ENCODE assay signal across 8 cellular contexts in the genomic region with DNA sequence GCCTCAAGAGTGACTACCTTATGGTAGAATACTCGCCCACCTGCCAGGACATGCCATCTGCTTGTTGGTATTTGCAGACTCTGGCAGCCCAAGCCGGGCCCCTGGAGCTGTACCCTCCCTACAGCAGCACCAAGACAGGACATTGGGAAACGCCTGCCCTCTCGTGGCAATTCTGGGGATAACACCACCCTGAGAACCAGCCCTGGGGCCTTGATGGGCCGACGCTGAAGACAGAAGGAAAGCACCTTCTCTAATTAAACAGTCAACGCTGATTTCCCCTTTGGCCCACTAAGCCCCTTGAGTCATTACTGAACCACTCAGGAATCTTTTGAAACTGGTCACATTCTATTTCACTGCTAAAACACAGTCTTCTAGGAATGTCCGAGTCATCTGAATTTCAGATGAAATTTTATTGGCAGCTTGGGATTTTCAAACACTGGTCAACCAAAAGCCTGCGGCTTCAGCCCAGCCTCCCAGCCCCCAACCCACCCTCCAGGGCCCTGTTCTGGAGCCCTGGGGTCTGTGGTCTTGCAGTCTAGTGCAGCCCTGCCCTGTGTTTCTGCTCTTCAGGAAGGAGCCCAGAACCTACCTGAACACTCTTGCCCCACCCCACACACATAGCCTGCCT.
DNase-seq lines count a peak whose midpoint lies in the region; ATAC-seq and TF ChIP-seq lines count a peak whose summit lies in the region.

No MANE protein-coding gene starts in this region.

- peaks cover 9% of the 10 kb centered on the region for H3K4me1 ChIP-seq in upper lobe of right lung

- ATAC-seq in GM21576 (IDR thresholded peaks at IDR 0.05; ENCODE audit: unreplicated experiment), result peak; percentile 83
- peak; percentile 88 for ATAC-seq in upper lobe of right lung

- H3K36me3 ChIP-seq in upper lobe of right lung, result no peaks in the 10 kb centered on the region

- H3K36me3 Mint-ChIP-seq in activated naive CD4-positive, alpha-beta T cell treated with anti-CD3 and anti-CD28 coated beads for 36 hours (ENCODE audit: low read depth), result no peaks in the 10 kb centered on the region

- no peak overlapping the region for H3K27ac Mint-ChIP-seq in activated naive CD4-positive, alpha-beta T cell treated with anti-CD3 and anti-CD28 coated beads for 36 hours

- H3K9me3 Mint-ChIP-seq in activated naive CD4-positive, alpha-beta T cell treated with anti-CD3 and anti-CD28 coated beads for 36 hours, result no peaks in the 10 kb centered on the region

- CTCF ChIA-PET in activated naive CD4-positive, alpha-beta T cell treated with anti-CD3 and anti-CD28 coated beads for 36 hours (lab: Charles Lee), result interaction anchor here (0.6 to 6.7 kb wide), 9 partner anchors 8 to 195 kb away, joined by 3 to 79 read pairs (median 4); a partner anchor contains a TSS

- no peaks in the 10 kb centered on the region for H3K27me3 ChIP-seq in upper lobe of right lung

- intact Hi-C loops in activated naive CD4-positive, alpha-beta T cell treated with anti-CD3 and anti-CD28 coated beads for 36 hours (cut with micrococcal nuclease), result loop anchor here (1.0 to 5.0 kb wide), 5 partner anchors 16 to 716 kb away; no protein-coding TSS in a partner anchor
- intact Hi-C loops in posterior cingulate gyrus (cut with DNase I) (no loop called here), upper lobe of right lung (cut with DNase I) (no loop called here)

- no peaks in the 10 kb centered on the region for H3K9me3 ChIP-seq in upper lobe of right lung

- DNase-seq in EL (peak; percentile 91), SK-MEL-5 (ENCODE audit: low read depth, low spot score) (peak; percentile 78), glomerular visceral epithelial cell (ENCODE audit: extremely low spot score) (peak; percentile 77), posterior cingulate gyrus (peak; percentile 53 to 94 (median 79)), upper lobe of right lung (peak; percentile 79)
- DNase-seq in activated naive CD4-positive, alpha-beta T cell treated with anti-CD3 and anti-CD28 coated beads for 36 hours, result peak; percentile 93

- H3K4me3 Mint-ChIP-seq in activated naive CD4-positive, alpha-beta T cell treated with anti-CD3 and anti-CD28 coated beads for 36 hours, result no peak overlapping the region

- H3K4me1 Mint-ChIP-seq in activated naive CD4-positive, alpha-beta T cell treated with anti-CD3 and anti-CD28 coated beads for 36 hours (ENCODE audit: low read depth), result peaks cover 22% of the 10 kb centered on the region

- peak overlapping the region; percentile 39 for H3K27ac ChIP-seq in upper lobe of right lung

- TF ChIP-seq CTCF in upper lobe of right lung (IDR thresholded peaks at IDR 0.05), result peak; percentile 94

- peak; percentile 81 for TF ChIP-seq RAD21 in Ishikawa (IDR thresholded peaks at IDR 0.05; ENCODE audit: low read depth)

- H3K27me3 Mint-ChIP-seq in activated naive CD4-positive, alpha-beta T cell treated with anti-CD3 and anti-CD28 coated beads for 36 hours (ENCODE audit: low read depth), result peaks cover 13% of the 10 kb centered on the region

- in situ Hi-C loops in SK-MEL-5 (cut with HindIII; ENCODE audit: low pct_unique_long_range_greater_than_20kb, low sequenced_read_pairs), result no loop called here

- H3K4me3 ChIP-seq in upper lobe of right lung, result peak overlapping the region; percentile 5

- no peak for TF ChIP-seq EP300 in Ishikawa (IDR thresholded peaks at IDR 0.05; ENCODE audit: borderline replicate concordance)

TF ChIP-seq in Ishikawa, 13 proteins besides CTCF, POLR2A, EP300 and RAD21:
- no peak for TF ChIP-seq TCF12 (IDR thresholded peaks at IDR 0.05; ENCODE audit: low read depth)
- no peak for TF ChIP-seq EGR1 (IDR thresholded peaks at IDR 0.05)
- TF ChIP-seq TEAD4 (IDR thresholded peaks at IDR 0.05), result no peak
- TF ChIP-seq, protein P1, sequence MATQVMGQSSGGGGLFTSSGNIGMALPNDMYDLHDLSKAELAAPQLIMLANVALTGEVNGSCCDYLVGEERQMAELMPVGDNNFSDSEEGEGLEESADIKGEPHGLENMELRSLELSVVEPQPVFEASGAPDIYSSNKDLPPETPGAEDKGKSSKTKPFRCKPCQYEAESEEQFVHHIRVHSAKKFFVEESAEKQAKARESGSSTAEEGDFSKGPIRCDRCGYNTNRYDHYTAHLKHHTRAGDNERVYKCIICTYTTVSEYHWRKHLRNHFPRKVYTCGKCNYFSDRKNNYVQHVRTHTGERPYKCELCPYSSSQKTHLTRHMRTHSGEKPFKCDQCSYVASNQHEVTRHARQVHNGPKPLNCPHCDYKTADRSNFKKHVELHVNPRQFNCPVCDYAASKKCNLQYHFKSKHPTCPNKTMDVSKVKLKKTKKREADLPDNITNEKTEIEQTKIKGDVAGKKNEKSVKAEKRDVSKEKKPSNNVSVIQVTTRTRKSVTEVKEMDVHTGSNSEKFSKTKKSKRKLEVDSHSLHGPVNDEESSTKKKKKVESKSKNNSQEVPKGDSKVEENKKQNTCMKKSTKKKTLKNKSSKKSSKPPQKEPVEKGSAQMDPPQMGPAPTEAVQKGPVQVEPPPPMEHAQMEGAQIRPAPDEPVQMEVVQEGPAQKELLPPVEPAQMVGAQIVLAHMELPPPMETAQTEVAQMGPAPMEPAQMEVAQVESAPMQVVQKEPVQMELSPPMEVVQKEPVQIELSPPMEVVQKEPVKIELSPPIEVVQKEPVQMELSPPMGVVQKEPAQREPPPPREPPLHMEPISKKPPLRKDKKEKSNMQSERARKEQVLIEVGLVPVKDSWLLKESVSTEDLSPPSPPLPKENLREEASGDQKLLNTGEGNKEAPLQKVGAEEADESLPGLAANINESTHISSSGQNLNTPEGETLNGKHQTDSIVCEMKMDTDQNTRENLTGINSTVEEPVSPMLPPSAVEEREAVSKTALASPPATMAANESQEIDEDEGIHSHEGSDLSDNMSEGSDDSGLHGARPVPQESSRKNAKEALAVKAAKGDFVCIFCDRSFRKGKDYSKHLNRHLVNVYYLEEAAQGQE (IDR thresholded peaks at IDR 0.05; ENCODE audit: low read depth), result no peak
- TF ChIP-seq CREB1 (IDR thresholded peaks at IDR 0.05; ENCODE audit: low read depth), result no peak
- no peak for TF ChIP-seq ZBTB7A (IDR thresholded peaks at IDR 0.05; ENCODE audit: low read depth)
- TF ChIP-seq YY1 (IDR thresholded peaks at IDR 0.05; ENCODE audit: low read depth), result no peak
- TF ChIP-seq, protein P2, sequence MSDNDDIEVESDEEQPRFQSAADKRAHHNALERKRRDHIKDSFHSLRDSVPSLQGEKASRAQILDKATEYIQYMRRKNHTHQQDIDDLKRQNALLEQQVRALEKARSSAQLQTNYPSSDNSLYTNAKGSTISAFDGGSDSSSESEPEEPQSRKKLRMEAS (IDR thresholded peaks at IDR 0.05), result no peak
- no peak for TF ChIP-seq TAF1 (IDR thresholded peaks at IDR 0.05; ENCODE audit: low read depth)
- TF ChIP-seq, protein P3, sequence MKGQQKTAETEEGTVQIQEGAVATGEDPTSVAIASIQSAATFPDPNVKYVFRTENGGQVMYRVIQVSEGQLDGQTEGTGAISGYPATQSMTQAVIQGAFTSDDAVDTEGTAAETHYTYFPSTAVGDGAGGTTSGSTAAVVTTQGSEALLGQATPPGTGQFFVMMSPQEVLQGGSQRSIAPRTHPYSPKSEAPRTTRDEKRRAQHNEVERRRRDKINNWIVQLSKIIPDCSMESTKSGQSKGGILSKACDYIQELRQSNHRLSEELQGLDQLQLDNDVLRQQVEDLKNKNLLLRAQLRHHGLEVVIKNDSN (IDR thresholded peaks at IDR 0.05), result no peak
- no peak for TF ChIP-seq NFIC (IDR thresholded peaks at IDR 0.05)

Comparison
In these comparisons a context has a peak if more than half of its experiments do, and no peak if none do; other contexts are left out.
1. Peak in every context shown above with its lines: DNase-seq, ATAC-seq, H3K4me3 ChIP-seq and H3K27ac ChIP-seq.